ENCODE assay signal across 1 cellular context in the genomic region with DNA sequence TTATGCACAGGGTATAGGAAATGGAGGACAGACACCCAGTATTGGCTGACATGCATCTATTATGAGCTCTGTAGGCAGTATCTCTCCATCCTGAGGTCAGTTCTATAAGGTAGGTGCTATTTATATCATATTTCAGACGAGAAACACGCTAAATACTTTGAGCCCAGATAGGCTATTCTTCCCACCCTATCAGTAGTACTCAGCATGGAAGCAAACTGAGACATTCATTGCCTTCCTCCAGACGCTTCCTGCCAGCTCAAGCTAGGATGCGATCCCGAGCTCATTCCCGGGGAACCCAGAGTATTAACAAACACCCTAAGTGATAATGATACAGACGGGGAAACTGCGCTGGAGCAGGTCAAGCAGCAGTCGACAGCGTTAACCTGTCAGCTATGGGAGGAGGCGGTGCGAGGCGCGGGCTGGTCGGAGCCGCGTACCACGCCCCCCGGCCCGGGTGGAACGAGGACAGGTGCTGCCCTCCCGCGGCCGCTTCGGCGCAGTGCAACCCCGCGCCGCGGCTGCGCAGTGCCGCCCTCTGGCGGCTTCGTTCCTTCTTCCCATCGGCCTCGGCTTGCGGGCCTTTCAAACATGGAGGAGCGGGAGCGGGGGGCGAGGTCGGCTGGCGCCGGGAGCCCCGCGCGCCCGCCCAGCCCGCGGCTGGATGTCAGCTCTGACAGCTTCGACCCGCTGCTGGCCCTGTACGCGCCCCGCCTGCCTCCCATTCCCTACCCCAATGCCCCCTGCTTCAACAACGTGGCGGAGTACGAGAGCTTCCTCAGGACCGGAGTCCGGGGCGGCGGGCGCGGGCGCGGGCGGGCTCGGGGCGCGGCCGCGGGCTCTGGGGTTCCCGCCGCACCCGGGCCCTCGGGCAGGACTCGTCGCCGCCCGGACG.
TF ChIP-seq lines count a peak whose summit lies in the region.

A gene (plus strand): TSS at position 550 of the 892 bp plus-strand sequence. CDS start 39 bp downstream, at position 589.

TF ChIP-seq in HepG2, 621 proteins besides CTCF, POLR2A, EP300 and RAD21 (continued from another document and continues in another):
- TF ChIP-seq, protein P1, sequence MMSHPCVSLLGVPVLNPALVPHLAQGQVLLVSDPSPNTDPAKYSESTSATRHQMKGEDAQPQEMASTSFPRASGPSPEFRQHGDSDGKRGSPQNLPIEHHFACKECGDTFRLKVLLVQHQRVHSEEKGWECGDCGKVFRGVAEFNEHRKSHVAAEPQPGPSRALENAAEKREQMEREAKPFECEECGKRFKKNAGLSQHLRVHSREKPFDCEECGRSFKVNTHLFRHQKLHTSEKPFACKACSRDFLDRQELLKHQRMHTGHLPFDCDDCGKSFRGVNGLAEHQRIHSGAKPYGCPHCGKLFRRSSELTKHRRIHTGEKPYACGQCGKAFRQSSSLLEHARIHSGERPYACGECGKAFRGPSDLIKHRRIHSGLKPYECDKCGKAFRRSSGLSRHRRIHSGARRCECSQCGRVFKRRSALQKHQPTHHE (CRISPR knock-in tag; IDR thresholded peaks at IDR 0.05; ENCODE audit: borderline replicate concordance) = no peak
- TF ChIP-seq, protein P2, sequence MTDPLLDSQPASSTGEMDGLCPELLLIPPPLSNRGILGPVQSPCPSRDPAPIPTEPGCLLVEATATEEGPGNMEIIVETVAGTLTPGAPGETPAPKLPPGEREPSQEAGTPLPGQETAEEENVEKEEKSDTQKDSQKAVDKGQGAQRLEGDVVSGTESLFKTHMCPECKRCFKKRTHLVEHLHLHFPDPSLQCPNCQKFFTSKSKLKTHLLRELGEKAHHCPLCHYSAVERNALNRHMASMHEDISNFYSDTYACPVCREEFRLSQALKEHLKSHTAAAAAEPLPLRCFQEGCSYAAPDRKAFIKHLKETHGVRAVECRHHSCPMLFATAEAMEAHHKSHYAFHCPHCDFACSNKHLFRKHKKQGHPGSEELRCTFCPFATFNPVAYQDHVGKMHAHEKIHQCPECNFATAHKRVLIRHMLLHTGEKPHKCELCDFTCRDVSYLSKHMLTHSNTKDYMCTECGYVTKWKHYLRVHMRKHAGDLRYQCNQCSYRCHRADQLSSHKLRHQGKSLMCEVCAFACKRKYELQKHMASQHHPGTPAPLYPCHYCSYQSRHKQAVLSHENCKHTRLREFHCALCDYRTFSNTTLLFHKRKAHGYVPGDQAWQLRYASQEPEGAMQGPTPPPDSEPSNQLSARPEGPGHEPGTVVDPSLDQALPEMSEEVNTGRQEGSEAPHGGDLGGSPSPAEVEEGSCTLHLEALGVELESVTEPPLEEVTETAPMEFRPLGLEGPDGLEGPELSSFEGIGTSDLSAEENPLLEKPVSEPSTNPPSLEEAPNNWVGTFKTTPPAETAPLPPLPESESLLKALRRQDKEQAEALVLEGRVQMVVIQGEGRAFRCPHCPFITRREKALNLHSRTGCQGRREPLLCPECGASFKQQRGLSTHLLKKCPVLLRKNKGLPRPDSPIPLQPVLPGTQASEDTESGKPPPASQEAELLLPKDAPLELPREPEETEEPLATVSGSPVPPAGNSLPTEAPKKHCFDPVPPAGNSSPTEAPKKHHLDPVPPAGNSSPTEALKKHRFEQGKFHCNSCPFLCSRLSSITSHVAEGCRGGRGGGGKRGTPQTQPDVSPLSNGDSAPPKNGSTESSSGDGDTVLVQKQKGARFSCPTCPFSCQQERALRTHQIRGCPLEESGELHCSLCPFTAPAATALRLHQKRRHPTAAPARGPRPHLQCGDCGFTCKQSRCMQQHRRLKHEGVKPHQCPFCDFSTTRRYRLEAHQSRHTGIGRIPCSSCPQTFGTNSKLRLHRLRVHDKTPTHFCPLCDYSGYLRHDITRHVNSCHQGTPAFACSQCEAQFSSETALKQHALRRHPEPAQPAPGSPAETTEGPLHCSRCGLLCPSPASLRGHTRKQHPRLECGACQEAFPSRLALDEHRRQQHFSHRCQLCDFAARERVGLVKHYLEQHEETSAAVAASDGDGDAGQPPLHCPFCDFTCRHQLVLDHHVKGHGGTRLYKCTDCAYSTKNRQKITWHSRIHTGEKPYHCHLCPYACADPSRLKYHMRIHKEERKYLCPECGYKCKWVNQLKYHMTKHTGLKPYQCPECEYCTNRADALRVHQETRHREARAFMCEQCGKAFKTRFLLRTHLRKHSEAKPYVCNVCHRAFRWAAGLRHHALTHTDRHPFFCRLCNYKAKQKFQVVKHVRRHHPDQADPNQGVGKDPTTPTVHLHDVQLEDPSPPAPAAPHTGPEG (CRISPR knock-in tag; IDR thresholded peaks at IDR 0.05) = 0 out of 2 replicates have a peak, but pooled peaks have one; percentile 40
- TF ChIP-seq FIP1L1 (IDR thresholded peaks at IDR 0.05; ENCODE audit: borderline replicate concordance, insufficient read depth, low read depth, low read length) (no peak), ZNF607 (CRISPR knock-in tag; IDR thresholded peaks at IDR 0.05; ENCODE audit: borderline replicate concordance) (no peak), FOXO1 (CRISPR knock-in tag; IDR thresholded peaks at IDR 0.05) (peak; percentile 49; the same call in 1 of the 2 replicates), ADNP (CRISPR knock-in tag; IDR thresholded peaks at IDR 0.05) (no peak), POLR2G (IDR thresholded peaks at IDR 0.05; ENCODE audit: low read depth, low read length) (peak; percentile 57), ZNF552 (CRISPR knock-in tag; IDR thresholded peaks at IDR 0.05; ENCODE audit: borderline replicate concordance) (no peak), ZFP82 (CRISPR knock-in tag; IDR thresholded peaks at IDR 0.05; ENCODE audit: borderline replicate concordance) (no peak), SAP130 (CRISPR knock-in tag; IDR thresholded peaks at IDR 0.05; ENCODE audit: low read depth) (peak; percentile 79), MXD4 (CRISPR knock-in tag; IDR thresholded peaks at IDR 0.05) (no peak; the same call in 1 of the 2 replicates), PAWR (CRISPR knock-in tag; IDR thresholded peaks at IDR 0.05; ENCODE audit: borderline replicate concordance) (no peak), TRIM24 (CRISPR knock-in tag; IDR thresholded peaks at IDR 0.05) (no peak), MED8 (CRISPR knock-in tag; IDR thresholded peaks at IDR 0.05; ENCODE audit: insufficient replicate concordance) (no peak), KLF11 (CRISPR knock-in tag; IDR thresholded peaks at IDR 0.05) (no peak), SP2 (CRISPR knock-in tag; IDR thresholded peaks at IDR 0.05) (no peak; the same call in 1 of the 2 replicates), ZBTB42 (CRISPR knock-in tag; IDR thresholded peaks at IDR 0.05) (0 out of 2 replicates have a peak, but pooled peaks have one; percentile 40), HDAC2 (CRISPR knock-in tag; IDR thresholded peaks at IDR 0.05) (0 out of 2 replicates have a peak, but pooled peaks have one; percentile 31), STAG1 (CRISPR knock-in tag; IDR thresholded peaks at IDR 0.05) (peak; percentile 87), SIN3A (IDR thresholded peaks at IDR 0.05; ENCODE audit: borderline replicate concordance, low read depth, low read length) (0 out of 2 replicates have a peak, but pooled peaks have one; percentile 22), TSC22D2 (CRISPR knock-in tag; IDR thresholded peaks at IDR 0.05; ENCODE audit: borderline replicate concordance) (0 out of 2 replicates have a peak, but pooled peaks have one; percentile 55), ZNF383 (CRISPR knock-in tag; IDR thresholded peaks at IDR 0.05; ENCODE audit: borderline replicate concordance) (no peak; the same call in 1 of the 2 replicates)
- TF ChIP-seq, protein P3, sequence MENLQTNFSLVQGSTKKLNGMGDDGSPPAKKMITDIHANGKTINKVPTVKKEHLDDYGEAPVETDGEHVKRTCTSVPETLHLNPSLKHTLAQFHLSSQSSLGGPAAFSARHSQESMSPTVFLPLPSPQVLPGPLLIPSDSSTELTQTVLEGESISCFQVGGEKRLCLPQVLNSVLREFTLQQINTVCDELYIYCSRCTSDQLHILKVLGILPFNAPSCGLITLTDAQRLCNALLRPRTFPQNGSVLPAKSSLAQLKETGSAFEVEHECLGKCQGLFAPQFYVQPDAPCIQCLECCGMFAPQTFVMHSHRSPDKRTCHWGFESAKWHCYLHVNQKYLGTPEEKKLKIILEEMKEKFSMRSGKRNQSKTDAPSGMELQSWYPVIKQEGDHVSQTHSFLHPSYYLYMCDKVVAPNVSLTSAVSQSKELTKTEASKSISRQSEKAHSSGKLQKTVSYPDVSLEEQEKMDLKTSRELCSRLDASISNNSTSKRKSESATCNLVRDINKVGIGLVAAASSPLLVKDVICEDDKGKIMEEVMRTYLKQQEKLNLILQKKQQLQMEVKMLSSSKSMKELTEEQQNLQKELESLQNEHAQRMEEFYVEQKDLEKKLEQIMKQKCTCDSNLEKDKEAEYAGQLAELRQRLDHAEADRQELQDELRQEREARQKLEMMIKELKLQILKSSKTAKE (CRISPR knock-in tag; IDR thresholded peaks at IDR 0.05; ENCODE audit: borderline replicate concordance) = no peak
- TF ChIP-seq, protein P4, sequence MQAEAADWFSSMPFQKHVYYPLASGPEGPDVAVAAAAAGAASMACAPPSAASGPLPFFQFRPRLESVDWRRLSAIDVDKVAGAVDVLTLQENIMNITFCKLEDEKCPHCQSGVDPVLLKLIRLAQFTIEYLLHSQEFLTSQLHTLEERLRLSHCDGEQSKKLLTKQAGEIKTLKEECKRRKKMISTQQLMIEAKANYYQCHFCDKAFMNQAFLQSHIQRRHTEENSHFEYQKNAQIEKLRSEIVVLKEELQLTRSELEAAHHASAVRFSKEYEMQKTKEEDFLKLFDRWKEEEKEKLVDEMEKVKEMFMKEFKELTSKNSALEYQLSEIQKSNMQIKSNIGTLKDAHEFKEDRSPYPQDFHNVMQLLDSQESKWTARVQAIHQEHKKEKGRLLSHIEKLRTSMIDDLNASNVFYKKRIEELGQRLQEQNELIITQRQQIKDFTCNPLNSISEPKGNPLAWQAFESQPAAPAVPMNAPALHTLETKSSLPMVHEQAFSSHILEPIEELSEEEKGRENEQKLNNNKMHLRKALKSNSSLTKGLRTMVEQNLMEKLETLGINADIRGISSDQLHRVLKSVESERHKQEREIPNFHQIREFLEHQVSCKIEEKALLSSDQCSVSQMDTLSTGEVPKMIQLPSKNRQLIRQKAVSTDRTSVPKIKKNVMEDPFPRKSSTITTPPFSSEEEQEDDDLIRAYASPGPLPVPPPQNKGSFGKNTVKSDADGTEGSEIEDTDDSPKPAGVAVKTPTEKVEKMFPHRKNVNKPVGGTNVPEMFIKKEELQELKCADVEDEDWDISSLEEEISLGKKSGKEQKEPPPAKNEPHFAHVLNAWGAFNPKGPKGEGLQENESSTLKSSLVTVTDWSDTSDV (CRISPR knock-in tag; IDR thresholded peaks at IDR 0.05) = no peak
- TF ChIP-seq, protein P5, sequence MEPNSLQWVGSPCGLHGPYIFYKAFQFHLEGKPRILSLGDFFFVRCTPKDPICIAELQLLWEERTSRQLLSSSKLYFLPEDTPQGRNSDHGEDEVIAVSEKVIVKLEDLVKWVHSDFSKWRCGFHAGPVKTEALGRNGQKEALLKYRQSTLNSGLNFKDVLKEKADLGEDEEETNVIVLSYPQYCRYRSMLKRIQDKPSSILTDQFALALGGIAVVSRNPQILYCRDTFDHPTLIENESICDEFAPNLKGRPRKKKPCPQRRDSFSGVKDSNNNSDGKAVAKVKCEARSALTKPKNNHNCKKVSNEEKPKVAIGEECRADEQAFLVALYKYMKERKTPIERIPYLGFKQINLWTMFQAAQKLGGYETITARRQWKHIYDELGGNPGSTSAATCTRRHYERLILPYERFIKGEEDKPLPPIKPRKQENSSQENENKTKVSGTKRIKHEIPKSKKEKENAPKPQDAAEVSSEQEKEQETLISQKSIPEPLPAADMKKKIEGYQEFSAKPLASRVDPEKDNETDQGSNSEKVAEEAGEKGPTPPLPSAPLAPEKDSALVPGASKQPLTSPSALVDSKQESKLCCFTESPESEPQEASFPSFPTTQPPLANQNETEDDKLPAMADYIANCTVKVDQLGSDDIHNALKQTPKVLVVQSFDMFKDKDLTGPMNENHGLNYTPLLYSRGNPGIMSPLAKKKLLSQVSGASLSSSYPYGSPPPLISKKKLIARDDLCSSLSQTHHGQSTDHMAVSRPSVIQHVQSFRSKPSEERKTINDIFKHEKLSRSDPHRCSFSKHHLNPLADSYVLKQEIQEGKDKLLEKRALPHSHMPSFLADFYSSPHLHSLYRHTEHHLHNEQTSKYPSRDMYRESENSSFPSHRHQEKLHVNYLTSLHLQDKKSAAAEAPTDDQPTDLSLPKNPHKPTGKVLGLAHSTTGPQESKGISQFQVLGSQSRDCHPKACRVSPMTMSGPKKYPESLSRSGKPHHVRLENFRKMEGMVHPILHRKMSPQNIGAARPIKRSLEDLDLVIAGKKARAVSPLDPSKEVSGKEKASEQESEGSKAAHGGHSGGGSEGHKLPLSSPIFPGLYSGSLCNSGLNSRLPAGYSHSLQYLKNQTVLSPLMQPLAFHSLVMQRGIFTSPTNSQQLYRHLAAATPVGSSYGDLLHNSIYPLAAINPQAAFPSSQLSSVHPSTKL (CRISPR knock-in tag; IDR thresholded peaks at IDR 0.05) = peak; percentile 72
